In the genomic region with DNA sequence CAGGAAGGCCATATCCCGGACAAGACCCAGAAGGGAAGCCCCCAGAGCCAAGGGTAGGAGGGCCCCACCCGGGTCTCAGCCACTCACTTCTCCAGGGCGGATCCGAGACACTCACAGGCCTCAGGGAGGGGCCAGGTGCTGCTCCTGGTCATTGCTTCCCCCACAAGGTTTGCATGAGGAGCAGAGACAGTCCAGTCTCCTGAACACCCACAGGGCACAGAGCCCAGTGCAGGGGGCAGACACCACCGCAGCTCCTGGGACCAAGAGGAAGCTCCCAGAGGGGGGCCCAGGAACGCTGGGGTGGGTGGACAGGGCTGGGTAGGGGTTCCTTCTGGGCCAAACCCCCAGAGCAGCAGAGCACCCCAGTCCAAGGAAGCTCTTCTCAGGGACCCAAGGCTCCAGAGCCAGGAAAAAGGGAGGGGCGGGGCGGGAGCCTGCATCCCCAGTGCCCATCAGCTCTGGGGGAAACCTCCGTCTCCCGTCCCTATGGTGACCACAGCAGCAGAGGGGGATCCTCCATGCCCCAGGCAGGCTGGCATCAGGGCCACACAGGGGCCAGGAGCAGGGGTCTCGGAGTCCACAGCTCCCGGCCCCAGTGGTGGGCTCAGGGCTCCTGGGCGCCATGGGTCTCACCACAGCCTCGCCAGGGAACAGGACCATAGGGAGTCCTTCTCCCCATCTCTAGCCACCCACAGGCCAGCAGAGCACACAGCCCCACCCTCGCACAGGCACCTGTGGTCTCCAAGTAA, we compare ENCODE assay signal across 8 cellular contexts. TPM values are rescaled to one million over a fixed set of nuclear protein-coding genes. Genes with fewer than 3 reads are reported as not detected.
DNase-seq lines count a peak whose midpoint lies in the region.

No MANE protein-coding gene starts in this region.

- peaks cover 5% of the 10 kb centered on the region; the same call in 1 of the 2 replicates for H3K4me1 ChIP-seq in iPS-20b (ENCODE audit: insufficient read depth, low read length)

- H3K27me3 Mint-ChIP-seq in activated T-helper 1 cell treated with anti-CD3 and anti-CD28 coated beads, Interleukin-12 subunit alpha, Interleukin-12 subunit beta, Interleukin-2, Interleukin-4 antibody, amounts not matched to agents 30 ng/mL and 10 ng/mL and 1 ng/mL, durations not matched to agents 14 hours and 24 hours and 36 hours (ENCODE audit: insufficient read depth), result no peaks in the 10 kb centered on the region

- H3K4me3 Mint-ChIP-seq in activated T-helper 1 cell treated with anti-CD3 and anti-CD28 coated beads, Interleukin-12 subunit alpha, Interleukin-12 subunit beta, Interleukin-2, Interleukin-4 antibody, amounts not matched to agents 30 ng/mL and 10 ng/mL and 1 ng/mL, durations not matched to agents 14 hours and 24 hours and 36 hours, result peak overlapping the region; percentile 86

- intact Hi-C loops in activated T-helper 1 cell treated with anti-CD3 and anti-CD28 coated beads, Interleukin-12 subunit alpha, Interleukin-12 subunit beta, Interleukin-2, Interleukin-4 antibody, amounts not matched to agents 30 ng/mL and 10 ng/mL and 1 ng/mL, durations not matched to agents 14 hours and 24 hours and 36 hours (cut with micrococcal nuclease), result loop anchor here (1.0 to 2.0 kb wide), 4 partner anchors 10 to 318 kb away; a partner anchor contains a TSS

- H3K9me3 ChIP-seq in iPS-20b (ENCODE audit: insufficient read depth, low read depth, low read length), result no peaks in the 10 kb centered on the region

- DNase-seq in NCI-H2227 (lab: John Stamatoyannopoulos, UW; ENCODE audit: unreplicated experiment) (peak; percentile 35), NCI-H2227 treated with DMSO at 0.1 percent for 48 hours (lab: John Stamatoyannopoulos, UW) (no peak), substantia nigra (lab: John Stamatoyannopoulos, UW) (no peak), anterior cingulate cortex (lab: John Stamatoyannopoulos, UW) (no peak), NCI-H1436 (lab: John Stamatoyannopoulos, UW) (no peak)
- no peak for DNase-seq in activated T-helper 1 cell treated with anti-CD3 and anti-CD28 coated beads, Interleukin-12 subunit alpha, Interleukin-12 subunit beta, Interleukin-2, Interleukin-4 antibody, amounts not matched to agents 30 ng/mL and 10 ng/mL and 1 ng/mL, durations not matched to agents 14 hours and 24 hours and 36 hours (ENCODE audit: low spot score)
- DNase-seq in central memory CD4-positive, alpha-beta T cell, result no peak

- H3K27ac ChIP-seq in iPS-20b (ENCODE audit: low read length), result no peak overlapping the region
- peak overlapping the region; percentile 64 for H3K27ac ChIP-seq in substantia nigra (ENCODE audit: low read depth, low read length, poor library complexity, severe bottlenecking)

- H3K27ac Mint-ChIP-seq in activated T-helper 1 cell treated with anti-CD3 and anti-CD28 coated beads, Interleukin-12 subunit alpha, Interleukin-12 subunit beta, Interleukin-2, Interleukin-4 antibody, amounts not matched to agents 30 ng/mL and 10 ng/mL and 1 ng/mL, durations not matched to agents 14 hours and 24 hours and 36 hours, result no peak overlapping the region

- H3K36me3 ChIP-seq in iPS-20b (ENCODE audit: insufficient read depth, low read depth, low read length), result peaks cover 77% of the 10 kb centered on the region

- H3K4me3 ChIP-seq in iPS-20b (ENCODE audit: low read length), result peak overlapping the region; percentile 39; the same call in 1 of the 2 replicates

- H3K9ac ChIP-seq in iPS-20b (ENCODE audit: low read depth, low read length), result peak overlapping the region; percentile 7; the same call in 1 of the 2 replicates

- no peaks in the 10 kb centered on the region for H3K27me3 ChIP-seq in iPS-20b (ENCODE audit: insufficient read depth, low read length)

- peaks cover 7% of the 10 kb centered on the region for H3K36me3 Mint-ChIP-seq in activated T-helper 1 cell treated with anti-CD3 and anti-CD28 coated beads, Interleukin-12 subunit alpha, Interleukin-12 subunit beta, Interleukin-2, Interleukin-4 antibody, amounts not matched to agents 30 ng/mL and 10 ng/mL and 1 ng/mL, durations not matched to agents 14 hours and 24 hours and 36 hours (ENCODE audit: low read depth)

- H3K4me1 Mint-ChIP-seq in activated T-helper 1 cell treated with anti-CD3 and anti-CD28 coated beads, Interleukin-12 subunit alpha, Interleukin-12 subunit beta, Interleukin-2, Interleukin-4 antibody, amounts not matched to agents 30 ng/mL and 10 ng/mL and 1 ng/mL, durations not matched to agents 14 hours and 24 hours and 36 hours (ENCODE audit: low read depth), result peaks cover 4% of the 10 kb centered on the region

- no peaks in the 10 kb centered on the region for H3K9me3 Mint-ChIP-seq in activated T-helper 1 cell treated with anti-CD3 and anti-CD28 coated beads, Interleukin-12 subunit alpha, Interleukin-12 subunit beta, Interleukin-2, Interleukin-4 antibody, amounts not matched to agents 30 ng/mL and 10 ng/mL and 1 ng/mL, durations not matched to agents 14 hours and 24 hours and 36 hours

RNA-seq across cellular contexts. Expression of a gene that starts 0.8 kb away (rescaled TPM):
- total RNA-seq in activated T-helper 1 cell treated with anti-CD3 and anti-CD28 coated beads, Interleukin-12 subunit alpha, Interleukin-12 subunit beta, Interleukin-2, Interleukin-4 antibody, amounts not matched to agents 30 ng/mL and 10 ng/mL and 1 ng/mL, durations not matched to agents 14 hours and 24 hours and 36 hours, result 110 and 115 TPM in 2 replicates

RNA-seq across cellular contexts. Expression of a gene that starts 10.6 kb away (rescaled TPM):
- total RNA-seq in activated T-helper 1 cell treated with anti-CD3 and anti-CD28 coated beads, Interleukin-12 subunit alpha, Interleukin-12 subunit beta, Interleukin-2, Interleukin-4 antibody, amounts not matched to agents 30 ng/mL and 10 ng/mL and 1 ng/mL, durations not matched to agents 14 hours and 24 hours and 36 hours, result 35.7 and 36.3 TPM in 2 replicates

RNA-seq across cellular contexts. Expression of a gene that starts 18.6 kb away (rescaled TPM):
- total RNA-seq in activated T-helper 1 cell treated with anti-CD3 and anti-CD28 coated beads, Interleukin-12 subunit alpha, Interleukin-12 subunit beta, Interleukin-2, Interleukin-4 antibody, amounts not matched to agents 30 ng/mL and 10 ng/mL and 1 ng/mL, durations not matched to agents 14 hours and 24 hours and 36 hours, result 28.1 and 30.3 TPM in 2 replicates

RNA-seq across cellular contexts. Expression of a gene that starts 25.8 kb away (rescaled TPM):
- 57.2 and 58.7 TPM in 2 replicates for total RNA-seq in activated T-helper 1 cell treated with anti-CD3 and anti-CD28 coated beads, Interleukin-12 subunit alpha, Interleukin-12 subunit beta, Interleukin-2, Interleukin-4 antibody, amounts not matched to agents 30 ng/mL and 10 ng/mL and 1 ng/mL, durations not matched to agents 14 hours and 24 hours and 36 hours

RNA-seq across cellular contexts. Expression of a gene that starts 30.5 kb away (rescaled TPM):
- 18.0 and 20.1 TPM in 2 replicates for total RNA-seq in activated T-helper 1 cell treated with anti-CD3 and anti-CD28 coated beads, Interleukin-12 subunit alpha, Interleukin-12 subunit beta, Interleukin-2, Interleukin-4 antibody, amounts not matched to agents 30 ng/mL and 10 ng/mL and 1 ng/mL, durations not matched to agents 14 hours and 24 hours and 36 hours
